ENCODE assay signal across 9 cellular contexts in genomic region chr5:123916331-123917121, GRCh38.
DNase-seq lines count a peak whose midpoint lies in the region; ATAC-seq and TF ChIP-seq lines count a peak whose summit lies in the region.
"Had no signal": no experiment of that assay in that cellular context is flagged by ENCODE, and none has a peak within 500 bp of the region (broad histone marks: within the 10 kb centered on the region; RNA-seq: fewer than 3 reads in every experiment).

No MANE protein-coding gene starts in this region.

- TF ChIP-seq CTCF in uterus (IDR thresholded peaks at IDR 0.05) (no peak), WERI-Rb-1 (IDR thresholded peaks at IDR 0.05; ENCODE audit: low read depth, low read length) (no peak), tibial artery (IDR thresholded peaks at IDR 0.05) (no peak)

- no peak for TF ChIP-seq POLR2A in uterus (IDR thresholded peaks at IDR 0.05)

- H3K27me3 ChIP-seq in adipocyte (replicated peaks; ENCODE audit: control insufficient read depth, insufficient read depth, low read length) (no peaks in the 10 kb centered on the region), uterus (no peaks in the 10 kb centered on the region), WERI-Rb-1 (ENCODE audit: insufficient read depth, low read depth, severe bottlenecking) (no peaks in the 10 kb centered on the region), tibial artery (no peaks in the 10 kb centered on the region)

- H3K4me1 ChIP-seq in adipocyte (ENCODE audit: control insufficient read depth, insufficient read depth, low read length) (peaks cover 12% of the 10 kb centered on the region), uterus (peaks cover 0 to 7% of the 10 kb centered on the region in 2 donors), tibial artery (peaks cover 0 to 12% (median 0%) of the 10 kb centered on the region in 4 donors)

- H3K36me3 ChIP-seq in adipocyte (ENCODE audit: control insufficient read depth, insufficient read depth, low read length, severe bottlenecking) (no peaks in the 10 kb centered on the region), uterus (no peaks in the 10 kb centered on the region), WERI-Rb-1 (no peaks in the 10 kb centered on the region), tibial artery (no peaks in the 10 kb centered on the region)

- H3K9me3 ChIP-seq in adipocyte (ENCODE audit: control insufficient read depth, low read length) (peaks cover 17% of the 10 kb centered on the region), uterus (no peaks in the 10 kb centered on the region), WERI-Rb-1 (ENCODE audit: severe bottlenecking) (no peaks in the 10 kb centered on the region), tibial artery (no peaks in the 10 kb centered on the region)

- H3K4me3 ChIP-seq in adipocyte (ENCODE audit: low read length) = peak overlapping the region; percentile 8
- H3K4me3 ChIP-seq in uterus = no peak overlapping the region
- no peak overlapping the region for H3K4me3 ChIP-seq in WERI-Rb-1 (ENCODE audit: low read depth, low read length)
- H3K4me3 ChIP-seq in tibial artery = no peak overlapping the region

- H3K27ac ChIP-seq in uterus (peak overlapping the region; percentile 36 to 73), WERI-Rb-1 (no peak overlapping the region), tibial artery (no peak overlapping the region)

- H3K9ac ChIP-seq in adipocyte (ENCODE audit: low read length) = no peak overlapping the region

- DNase-seq in NCI-H510A treated with DMSO at 0.1 percent for 48 hours (lab: John Stamatoyannopoulos, UW) (peak; percentile 33), NCI-H510A (lab: John Stamatoyannopoulos, UW) (no peak), adipocyte (ENCODE audit: low read depth) (peak; percentile 73), left ventricle myocardium superior (no peak), uterus (no peak), WERI-Rb-1 (no peak), tibial artery (no peak)
- DNase-seq: C1 segment of cervical spinal cord had no signal

- intact Hi-C loops in left ventricle myocardium superior (cut with micrococcal nuclease) = no loop called here
- intact Hi-C loops in uterus (cut with DNase I; ENCODE audit: low total_unique reads) = no loop called here
- intact Hi-C loops in tibial artery (cut with DNase I; ENCODE audit: low total_unique reads) = no loop called here

- ATAC-seq in left ventricle myocardium superior (peak; percentile 95), HG02588 (IDR thresholded peaks at IDR 0.05; ENCODE audit: unreplicated experiment) (no peak)

Comparison
In these comparisons a context has a peak if more than half of its experiments do, and no peak if none do; other contexts are left out.
1. DNase-seq: peak in NCI-H510A treated with DMSO at 0.1 percent for 48 hours (single experiment) and adipocyte (single experiment); none in NCI-H510A (single experiment), left ventricle myocardium superior (single experiment), uterus (0 of 2), WERI-Rb-1 (single experiment) and tibial artery (0 of 2).
2. H3K27ac ChIP-seq: peak in uterus (2 of 2); none in WERI-Rb-1 (single experiment) and tibial artery (0 of 2).